Comparison of ENCODE assay signal across 17 cellular contexts in the genomic region with DNA sequence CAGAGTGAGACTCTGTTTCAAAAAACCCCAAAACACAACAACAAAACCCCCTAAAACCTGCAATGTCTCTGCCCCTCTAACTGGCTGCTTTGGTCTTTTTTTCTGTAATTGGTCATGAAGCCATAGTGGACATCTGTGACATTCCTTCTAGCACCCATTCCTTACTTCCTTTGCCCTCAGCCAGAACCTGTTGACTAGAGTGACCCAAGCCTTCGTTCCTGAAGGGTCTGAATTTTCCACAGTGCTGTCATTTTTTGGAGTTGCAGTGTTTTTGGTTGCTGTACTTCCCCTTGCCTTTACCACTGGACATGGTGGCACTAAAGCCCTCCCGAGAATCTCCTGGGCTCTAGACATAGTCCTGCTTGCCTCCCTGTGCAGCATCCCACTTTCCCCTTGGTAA. TPM values are rescaled to one million over a fixed set of nuclear protein-coding genes. Genes with fewer than 3 reads are reported as not detected.
DNase-seq lines count a peak whose midpoint lies in the region; ATAC-seq and TF ChIP-seq lines count a peak whose summit lies in the region.
"Had no signal": no experiment of that assay in that cellular context is flagged by ENCODE, and none has a peak within 500 bp of the region (broad histone marks: within the 10 kb centered on the region; RNA-seq: fewer than 3 reads in every experiment).

No MANE protein-coding gene starts in this region.

- no peaks in the 10 kb centered on the region for H3K9me2 ChIP-seq in DOHH2 (replicated peaks; ENCODE audit: control insufficient read depth, low read length)
- no peaks in the 10 kb centered on the region for H3K9me2 ChIP-seq in SU-DHL-6 (replicated peaks; ENCODE audit: insufficient read depth, low read length)

- H3K27me3 Mint-ChIP-seq in naive B cell = no peaks in the 10 kb centered on the region
- H3K27me3 Mint-ChIP-seq: IgD-negative memory B cell had no signal

- peaks cover 12 to 50% (median 23%) of the 10 kb centered on the region in 3 donors for H3K4me1 Mint-ChIP-seq in naive B cell
- H3K4me1 Mint-ChIP-seq: CD14-positive monocyte had no signal

- no peak for ATAC-seq in naive B cell (ENCODE audit: low read depth in 2 of 2)
- ATAC-seq in upper lobe of right lung = no peak
- ATAC-seq in HG03097 (IDR thresholded peaks at IDR 0.05; ENCODE audit: low FRiP score, unreplicated experiment) = no peak

- H3K9ac ChIP-seq in BLaER1 (no peak overlapping the region; the same call in 1 of the 2 replicates), SU-DHL-6 (ENCODE audit: low read length) (no peak overlapping the region)

- no peaks in the 10 kb centered on the region for H3K79me2 ChIP-seq in DOHH2 (ENCODE audit: control insufficient read depth, low read length)
- no peaks in the 10 kb centered on the region for H3K79me2 ChIP-seq in SU-DHL-6 (ENCODE audit: insufficient read depth, low read length)

- TF ChIP-seq CTCF in DOHH2 (IDR thresholded peaks at IDR 0.05; ENCODE audit: low read depth, low read length, poor library complexity, severe bottlenecking) = no peak
- TF ChIP-seq CTCF in SU-DHL-6 (IDR thresholded peaks at IDR 0.05; ENCODE audit: insufficient read depth, low read length, poor library complexity, severe bottlenecking) = no peak
- TF ChIP-seq CTCF in upper lobe of right lung (IDR thresholded peaks at IDR 0.05) = no peak

- peak overlapping the region in 1 of 8 donors; percentile 7 for H3K4me3 Mint-ChIP-seq in naive B cell
- H3K4me3 Mint-ChIP-seq: CD14-positive monocyte had no signal

- peaks cover 68% of the 10 kb centered on the region for H3K4me1 ChIP-seq in BLaER1
- peaks cover 68% of the 10 kb centered on the region for H3K4me1 ChIP-seq in DOHH2 (ENCODE audit: control insufficient read depth, low read length)
- H3K4me1 ChIP-seq in upper lobe of right lung = no peaks in the 10 kb centered on the region

- H3K4me2 ChIP-seq in BLaER1 (peak overlapping the region; percentile 80), DOHH2 (ENCODE audit: low read length) (peak overlapping the region; percentile 81; the same call in 1 of the 2 replicates), SU-DHL-6 (ENCODE audit: low read depth, low read length, poor library complexity, severe bottlenecking) (no peak overlapping the region)

- intact Hi-C loops in upper lobe of right lung (cut with DNase I) = no loop called here

- peaks cover 43% of the 10 kb centered on the region for H3F3A ChIP-seq in DOHH2 (ENCODE audit: control insufficient read depth, insufficient read depth)
- H3F3A ChIP-seq in SU-DHL-6 (ENCODE audit: insufficient read depth) = peaks cover 61% of the 10 kb centered on the region

- H3K9me3 ChIP-seq in BLaER1 = no peaks in the 10 kb centered on the region
- H3K9me3 ChIP-seq in DOHH2 (ENCODE audit: control insufficient read depth, insufficient read depth, low read length) = no peaks in the 10 kb centered on the region
- H3K9me3 ChIP-seq in SU-DHL-6 (ENCODE audit: insufficient read depth, low read length) = no peaks in the 10 kb centered on the region
- H3K9me3 ChIP-seq in upper lobe of right lung = no peaks in the 10 kb centered on the region

- DNase-seq in naive B cell = no peak
- DNase-seq in upper lobe of right lung = no peak
- no peak for DNase-seq in activated CD4-positive, alpha-beta T cell treated with anti-CD3 and anti-CD28 coated beads, Interleukin-2, amount 50 U/mL, for 4 hours
- DNase-seq: DMS79 treated with DMSO at 0.1 percent for 48 hours; NCI-H1105 treated with DMSO at 0.1 percent for 48 hours; NCI-H1694; NCI-H2081 treated with DMSO at 0.1 percent for 48 hours; NCI-H446 treated with DMSO at 0.1 percent for 48 hours; NK-92 treated with Interleukin-12 subunit alpha and Interleukin-12 subunit beta, amount 100 ng/mL, for 24 hours; OCI-M1; Right ventricle myocardium superior had no signal

- peaks cover under 1 to 16% of the 10 kb centered on the region in 2 donors for H3K36me3 Mint-ChIP-seq in naive B cell

- H2AFZ ChIP-seq in SU-DHL-6 (ENCODE audit: low read depth, low read length, severe bottlenecking) = no peak overlapping the region

- H3K27me3 ChIP-seq in BLaER1 = no peaks in the 10 kb centered on the region
- H3K27me3 ChIP-seq in DOHH2 (ENCODE audit: control insufficient read depth, low read length) = no peaks in the 10 kb centered on the region
- H3K27me3 ChIP-seq in SU-DHL-6 (ENCODE audit: low read length) = no peaks in the 10 kb centered on the region
- no peaks in the 10 kb centered on the region for H3K27me3 ChIP-seq in upper lobe of right lung

- no peaks in the 10 kb centered on the region for H3K9me3 Mint-ChIP-seq in naive B cell
- H3K9me3 Mint-ChIP-seq: CD14-positive monocyte, IgD-negative memory B cell had no signal

- H3K36me3 ChIP-seq in BLaER1 (peaks cover 56% of the 10 kb centered on the region), DOHH2 (ENCODE audit: control insufficient read depth, low read length) (peaks cover 89% of the 10 kb centered on the region), SU-DHL-6 (ENCODE audit: low read length) (peaks cover 2% of the 10 kb centered on the region; the same call in 1 of the 2 replicates), upper lobe of right lung (peaks cover 43% of the 10 kb centered on the region)

- H3K27ac ChIP-seq in BLaER1 (peak overlapping the region; percentile 28; the same call in 1 of the 2 replicates), DOHH2 (ENCODE audit: low read depth, low read length) (peak overlapping the region; percentile 98), SU-DHL-6 (ENCODE audit: low read depth, low read length) (peak overlapping the region; percentile 99), upper lobe of right lung (no peak overlapping the region)

- H4K20me1 ChIP-seq in BLaER1 (peaks cover 6% of the 10 kb centered on the region; the same call in 1 of the 2 replicates), DOHH2 (ENCODE audit: control insufficient read depth, insufficient read depth, low read depth, low read length) (no peaks in the 10 kb centered on the region), SU-DHL-6 (ENCODE audit: low read depth, low read length) (no peaks in the 10 kb centered on the region)

- no peak overlapping the region for H3K4me3 ChIP-seq in BLaER1
- peak overlapping the region; percentile 58; the same call in 1 of the 2 replicates for H3K4me3 ChIP-seq in DOHH2 (ENCODE audit: low read length)
- no peak overlapping the region for H3K4me3 ChIP-seq in SU-DHL-6 (ENCODE audit: insufficient read depth, low read length, poor library complexity, severe bottlenecking)
- no peak overlapping the region for H3K4me3 ChIP-seq in upper lobe of right lung

- H3K27ac Mint-ChIP-seq in naive B cell = peak overlapping the region; percentile 20 to 76 (median 60)

RNA-seq across cellular contexts. Expression of a gene that starts 48.5 kb away (rescaled TPM):
- polyA plus RNA-seq in naive B cell (ENCODE audit: low read depth in 6 of 6) = 1 to 10 TPM; 2.7 to 7.0 (median 4.7) TPM
- total RNA-seq in upper lobe of right lung = 4.6 TPM

RNA-seq across cellular contexts. Expression of a gene that starts 50.5 kb away (rescaled TPM):
- 100 to 1,000 TPM; 156 to 250 (median 234) TPM for polyA plus RNA-seq in naive B cell (ENCODE audit: low read depth in 6 of 6)
- 64.6 TPM for total RNA-seq in upper lobe of right lung
